ENCODE assay signal across 21 cellular contexts in the genomic region with DNA sequence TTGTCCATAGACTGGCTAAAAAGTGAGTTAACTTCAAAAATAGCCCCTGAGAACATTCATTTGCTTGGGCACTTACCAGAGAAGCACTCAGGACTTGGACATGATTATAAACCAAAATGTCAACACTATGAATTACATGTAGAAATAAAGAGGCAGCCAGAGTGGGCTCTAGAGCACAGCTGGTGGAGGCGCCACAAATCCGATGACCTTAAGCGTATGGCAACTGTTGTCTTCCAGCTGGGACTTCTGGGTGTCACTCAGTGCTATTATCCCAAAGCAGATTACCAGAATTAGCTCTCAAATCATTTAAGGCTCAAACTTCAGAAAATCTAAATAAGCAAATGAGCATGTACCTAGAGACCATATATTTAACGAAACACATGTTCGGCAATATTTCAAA.
"Had no signal": no experiment of that assay in that cellular context is flagged by ENCODE, and none has a peak within 500 bp of the region (broad histone marks: within the 10 kb centered on the region; RNA-seq: fewer than 3 reads in every experiment).

No MANE protein-coding gene starts in this region.

- ATAC-seq: gastrocnemius medialis; heart right ventricle; left cardiac atrium; left lung; left ventricle myocardium superior; lower lobe of right lung; mucosa of descending colon; naive thymus-derived CD8-positive, alpha-beta T cell had no signal

- H3K9me3 ChIP-seq: esophagus squamous epithelium, gastrocnemius medialis, heart right ventricle, left lung, lower lobe of right lung, mucosa of descending colon had no signal

- H3K36me3 ChIP-seq: esophagus squamous epithelium, gastrocnemius medialis, heart right ventricle, left lung, lower lobe of right lung had no signal

- DNase-seq: dermis blood vessel endothelial cell; dorsolateral prefrontal cortex; effector CD4-positive, alpha-beta T cell; effector memory CD4-positive, alpha-beta T cell; esophagus squamous epithelium; foreskin fibroblast; foreskin melanocyte; gastrocnemius medialis; glutamatergic neuron; head of caudate nucleus; heart right ventricle; hippocampal formation; left cardiac atrium; left lung; left ventricle myocardium superior; lower lobe of right lung; mesenchymal stem cell; mucosa of descending colon; naive B cell; naive thymus-derived CD8-positive, alpha-beta T cell had no signal

- H3K27me3 ChIP-seq: dorsolateral prefrontal cortex, esophagus squamous epithelium, gastrocnemius medialis, heart right ventricle, left lung had no signal

- H3K4me3 ChIP-seq: coronary artery, dorsolateral prefrontal cortex, esophagus squamous epithelium, gastrocnemius medialis, heart right ventricle, left lung, lower lobe of right lung, mucosa of descending colon had no signal

- H3K27ac ChIP-seq: coronary artery, dorsolateral prefrontal cortex, esophagus squamous epithelium, gastrocnemius medialis, heart right ventricle, left lung, lower lobe of right lung had no signal
